ENCODE assay signal across 21 cellular contexts in the genomic region with DNA sequence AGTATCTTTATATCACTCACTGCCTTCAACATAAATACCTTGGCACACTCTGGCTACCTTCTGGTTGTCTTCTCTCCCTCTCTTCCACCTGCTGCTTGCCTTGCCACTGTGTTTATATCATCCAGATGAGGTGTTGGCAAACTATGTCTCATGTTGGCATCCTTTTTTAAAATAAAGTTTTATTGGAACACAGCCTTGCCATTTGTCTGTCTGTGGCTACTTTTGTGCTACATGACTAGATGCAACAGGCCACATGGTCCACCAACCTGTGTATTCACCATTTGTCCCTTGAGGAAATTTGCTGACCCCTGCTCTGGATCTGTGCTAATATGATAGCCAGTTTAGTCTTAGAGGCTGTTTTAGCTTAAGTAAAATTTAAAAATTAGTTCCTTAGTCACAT. TPM values are rescaled to one million over a fixed set of nuclear protein-coding genes. Genes with fewer than 3 reads are reported as not detected.
DNase-seq lines count a peak whose midpoint lies in the region; ATAC-seq, FAIRE-seq and TF ChIP-seq lines count a peak whose summit lies in the region.
"Had no signal": no experiment of that assay in that cellular context is flagged by ENCODE, and none has a peak within 500 bp of the region (broad histone marks: within the 10 kb centered on the region; RNA-seq: fewer than 3 reads in every experiment).

No MANE protein-coding gene starts in this region.

- H3K9me3 ChIP-seq in H9 (ENCODE audit: control insufficient read depth, low read depth, low read length) (no peaks in the 10 kb centered on the region), K562 (replicated peaks; ENCODE audit: control insufficient read depth, insufficient read depth, low read depth, low read length) (no peaks in the 10 kb centered on the region)

- no peak overlapping the region for H4K5ac ChIP-seq in H9 (ENCODE audit: insufficient read length, low read depth, low read length)

- no peak overlapping the region for H3K56ac ChIP-seq in H9 (ENCODE audit: insufficient read length, low read depth, low read length)

- no peak overlapping the region for H3K27ac ChIP-seq in H9 (ENCODE audit: insufficient read length, low read depth, low read length)
- H3K27ac ChIP-seq in K562 (ENCODE audit: extremely low read depth, low read depth, low read length): no peak overlapping the region
- H3K27ac ChIP-seq: BLaER1 treated with 17β-estradiol and CSF1 and Interleukin-3, amounts not matched to agents 10 nM and 100 nM; HL-60 had no signal

- no peak for TF ChIP-seq EP300 in K562 (IDR thresholded peaks at IDR 0.05; ENCODE audit: low read length)

- TF ChIP-seq CTCF in H9 (conservative IDR thresholded peaks at IDR 0.05): no peak
- no peak for TF ChIP-seq CTCF in HFFc6 (IDR thresholded peaks at IDR 0.05)
- TF ChIP-seq CTCF in K562 (IDR thresholded peaks at IDR 0.05 in 2 of 3, conservative IDR thresholded peaks at IDR 0.05 in 1 of 3; ENCODE audit: insufficient read depth in 2 of 3, low read depth in 1 of 3, low read length in 3 of 3): no peak
- no peak for TF ChIP-seq CTCF in nephron progenitor cell (IDR thresholded peaks at IDR 0.05)

- no peak overlapping the region for H4K91ac ChIP-seq in H9 (ENCODE audit: insufficient read length, low read depth, low read length)

- BruUV-seq in K562 (replicated peaks; lab: Mats Ljungman, UMichigan): no TSS peak

- no peak overlapping the region for H3K18ac ChIP-seq in H9 (ENCODE audit: insufficient read length, low read depth, low read length)

- no peak overlapping the region for H2BK120ac ChIP-seq in H9 (ENCODE audit: low read depth, low read length, poor library complexity, severe bottlenecking)

- no peak for ATAC-seq in K562
- no peak for ATAC-seq in HG03135 (IDR thresholded peaks at IDR 0.05; ENCODE audit: unreplicated experiment)
- ATAC-seq: CD8-positive, alpha-beta T cell had no signal

- no peak overlapping the region for H3T11ph ChIP-seq in H9 (ENCODE audit: low read length)

- TF ChIP-seq RAD21 in K562 (CRISPR knock-in tag; conservative IDR thresholded peaks at IDR 0.05 in 1 of 2, IDR thresholded peaks at IDR 0.05 in 1 of 2): no peak

- H2BK20ac ChIP-seq in H9 (ENCODE audit: low read depth, low read length, poor library complexity, severe bottlenecking): no peak overlapping the region

- H2BK12ac ChIP-seq in H9 (ENCODE audit: insufficient read length, low read depth, low read length): no peak overlapping the region

- H3K9me3 Mint-ChIP-seq in H9: peaks cover under 1 to 3% of the 10 kb centered on the region in 2 experiments; a peak in 2 of 5 replicates
- H3K9me3 Mint-ChIP-seq in HFFc6: no peaks in the 10 kb centered on the region
- peaks cover 15% of the 10 kb centered on the region for H3K9me3 Mint-ChIP-seq in nephron progenitor cell
- H3K9me3 Mint-ChIP-seq: CD8-positive, alpha-beta T cell had no signal

- H3K27ac Mint-ChIP-seq in H9: no peak overlapping the region
- 0 out of 2 replicates have a peak overlapping the region, but pooled peaks have one; percentile 21 for H3K27ac Mint-ChIP-seq in HFFc6
- peak overlapping the region; percentile 53 for H3K27ac Mint-ChIP-seq in nephron progenitor cell
- H3K27ac Mint-ChIP-seq: B cell; CD8-positive, alpha-beta T cell; IgD-negative memory B cell had no signal

- no peak overlapping the region for H3K4me3 Mint-ChIP-seq in H9
- H3K4me3 Mint-ChIP-seq in HFFc6: no peak overlapping the region
- H3K4me3 Mint-ChIP-seq in nephron progenitor cell: no peak overlapping the region
- H3K4me3 Mint-ChIP-seq: B cell; CD8-positive, alpha-beta T cell had no signal

- CTCF ChIA-PET in K562 (lab: Yijun Ruan, JAX; ENCODE audit: low intra/inter-chr PET ratio): no interaction called here

- peaks cover 2% of the 10 kb centered on the region for H4K20me1 ChIP-seq in H9 (ENCODE audit: control insufficient read depth, insufficient read depth, insufficient read length)
- H4K20me1 ChIP-seq in K562 (replicated peaks; ENCODE audit: control insufficient read depth, insufficient read depth, low read length): no peaks in the 10 kb centered on the region

- no peak overlapping the region for H2AFZ ChIP-seq in H9 (ENCODE audit: low read length)
- no peak overlapping the region for H2AFZ ChIP-seq in K562 (ENCODE audit: low read depth, low read length)

- no peak overlapping the region for H3K14ac ChIP-seq in H9 (ENCODE audit: insufficient read depth, low read length)

- H3K27me3 ChIP-seq in H9 (ENCODE audit: insufficient read depth, low read length) (no peaks in the 10 kb centered on the region), K562 (ENCODE audit: control insufficient read depth in 2 of 2, insufficient read depth in 2 of 2, low read length in 2 of 2) (no peaks in the 10 kb centered on the region)
- H3K27me3 ChIP-seq: BLaER1 treated with 17β-estradiol and CSF1 and Interleukin-3, amounts not matched to agents 10 nM and 100 nM had no signal

- POLR2A ChIA-PET in K562 (lab: Yijun Ruan, JAX): interaction anchor here (0.6 kb wide), 2 partner anchors 25 to 572 kb away, joined by 3 read pairs; no protein-coding TSS in a partner anchor

- H3K36me3 Mint-ChIP-seq in H9 (ENCODE audit: insufficient read depth in 1 of 3, low read depth in 3 of 3) (peaks cover 19 to 32% (median 27%) of the 10 kb centered on the region in 3 experiments), HFFc6 (ENCODE audit: low read depth) (peaks cover 29% of the 10 kb centered on the region), nephron progenitor cell (ENCODE audit: low read depth) (peaks cover 85% of the 10 kb centered on the region)

- peaks cover 51% of the 10 kb centered on the region; the same call in 2 of the 3 replicates for H3K36me3 ChIP-seq in K562 (ENCODE audit: control insufficient read depth, insufficient read depth, low read length)

- no peaks in the 10 kb centered on the region for H3K23me2 ChIP-seq in H9 (ENCODE audit: insufficient read length, low read depth, low read length, poor library complexity, severe bottlenecking)

- no peak for TF ChIP-seq POLR2A in K562 (conservative IDR thresholded peaks at IDR 0.05)

- no peak overlapping the region for H3K4me3 ChIP-seq in K562
- H3K4me3 ChIP-seq: BLaER1 treated with 17β-estradiol and CSF1 and Interleukin-3, amounts not matched to agents 10 nM and 100 nM had no signal

- H3K9ac ChIP-seq in H9 (ENCODE audit: extremely low read depth, insufficient read length, low read length): no peak overlapping the region
- H3K9ac ChIP-seq in K562 (ENCODE audit: insufficient read depth in 1 of 2, low read depth in 2 of 2, low read length in 2 of 2): no peak overlapping the region
- H3K9ac ChIP-seq: BLaER1 treated with 17β-estradiol and CSF1 and Interleukin-3, amounts not matched to agents 10 nM and 100 nM had no signal

- DNase-seq in H9 (no peak), HFFc6 (no peak), K562 (ENCODE audit: extremely low read depth in 1 of 4, low spot score in 3 of 4) (no peak), nephron progenitor cell (no peak), HT-29 (ENCODE audit: low spot score) (no peak)
- DNase-seq in stimulated activated naive CD4-positive, alpha-beta T cell (lab: John Stamatoyannopoulos, UW): no peak
- DNase-seq: Calu3; CD8-positive, alpha-beta T cell; DMS53; DND-41; EL; HCEC 1CT; KG1 had no signal

- peaks cover 3% of the 10 kb centered on the region; the same call in 1 of the 2 replicates for H3K79me2 ChIP-seq in H9 (ENCODE audit: insufficient read depth, low read length)
- peaks cover 61% of the 10 kb centered on the region for H3K79me2 ChIP-seq in K562 (ENCODE audit: control insufficient read depth, insufficient read depth, low read length)

- in situ Hi-C loops in K562 (cut with MboI): no loop called here

- no peaks in the 10 kb centered on the region for H3K9me1 ChIP-seq in K562 (ENCODE audit: control insufficient read depth, insufficient read depth, low read length)

- peaks cover 0 to under 1% of the 10 kb centered on the region in 2 experiments; a peak in 2 of 4 replicates for H3K4me1 Mint-ChIP-seq in H9
- H3K4me1 Mint-ChIP-seq in HFFc6 (ENCODE audit: low read depth): peaks cover 2% of the 10 kb centered on the region
- H3K4me1 Mint-ChIP-seq in nephron progenitor cell: no peaks in the 10 kb centered on the region

- H3K79me1 ChIP-seq in H9 (ENCODE audit: insufficient read depth, low read depth, low read length, poor library complexity, severe bottlenecking): no peaks in the 10 kb centered on the region

- FAIRE-seq in K562 (lab: Jason Lieb, UNC): no peak
- FAIRE-seq: GM12891, GM19239, HTR-8/SVneo had no signal

- H3K4ac ChIP-seq in H9 (ENCODE audit: low read depth, low read length): no peak overlapping the region

- H2BK15ac ChIP-seq in H9 (ENCODE audit: low read depth, low read length): no peak overlapping the region

- H3K23ac ChIP-seq in H9 (ENCODE audit: insufficient read length, low read depth, low read length): peak overlapping the region; percentile 95

- intact Hi-C loops in K562 (cut with micrococcal nuclease): no loop called here

- H3K4me1 ChIP-seq in H9 (ENCODE audit: insufficient read depth, low read length): no peaks in the 10 kb centered on the region
- H3K4me1 ChIP-seq in K562 (replicated peaks in 1 of 2; ENCODE audit: control insufficient read depth in 2 of 2, insufficient read depth in 2 of 2, low read length in 2 of 2): no peaks in the 10 kb centered on the region

- no peaks in the 10 kb centered on the region for H3K27me3 Mint-ChIP-seq in H9 (ENCODE audit: low read depth)
- H3K27me3 Mint-ChIP-seq in HFFc6 (ENCODE audit: insufficient read depth): no peaks in the 10 kb centered on the region; the same call in 1 of the 2 replicates
- no peaks in the 10 kb centered on the region for H3K27me3 Mint-ChIP-seq in nephron progenitor cell (ENCODE audit: low read depth, poor library complexity)
- H3K27me3 Mint-ChIP-seq: B cell, IgD-negative memory B cell had no signal

- no peak overlapping the region for H4K8ac ChIP-seq in H9 (replicated peaks; ENCODE audit: insufficient read length, low read depth, low read length)

- H2BK5ac ChIP-seq in H9 (ENCODE audit: insufficient read length, low read length): no peak overlapping the region

- no peak overlapping the region for H2AK5ac ChIP-seq in H9 (ENCODE audit: insufficient read length, low read length)

- H3K4me2 ChIP-seq in H9 (ENCODE audit: insufficient read depth, insufficient read length, low read length) (no peak overlapping the region), K562 (ENCODE audit: insufficient read depth, low read length) (no peak overlapping the region)
- H3K4me2 ChIP-seq: BLaER1 treated with 17β-estradiol and CSF1 and Interleukin-3, amounts not matched to agents 10 nM and 100 nM had no signal

RNA-seq across cellular contexts. Expression of a gene that starts 36.8 kb away (rescaled TPM):
- 25.8 and 33.3 TPM in 2 replicates for total RNA-seq in H9 (2021)
- total RNA-seq in HFFc6 (2021; fragmentation: NEBNext Ultra II Directional; extraction: Animal tissue kit (Norgen Biotek cat#: 25700)): 10 to 100 TPM; 19.4 to 28.1 (median 27.0) TPM
- 40.8 and 58.4 TPM in 2 replicates for total RNA-seq in K562 (2011; cell fraction: chromatin; rRNA removed; ENCODE audit: low replicate concordance)
- 30.5 and 46.5 TPM in 2 replicates for total RNA-seq in K562 (2011; cell fraction: nucleolus; rRNA removed)
- 75.9 and 147 TPM in 2 replicates for total RNA-seq in K562 (2011; cell fraction: nucleoplasm; rRNA removed)
- 18.4 and 18.8 TPM in 2 replicates for total RNA-seq in K562 (2014; rRNA removed)
- total RNA-seq in K562 (2014; rRNA removed; fragmentation: Illumina TruSeq; extraction: Trizol): 32.2 and 34.1 TPM in 2 replicates
- total RNA-seq in K562 (2015; rRNA removed; fragmentation: Illumina TruSeq; extraction: Trizol): 29.0 and 32.7 TPM in 2 replicates
- 19.5 and 20.8 TPM in 2 replicates for total RNA-seq in K562 (2021)
- 8.7 and 19.0 TPM in 2 replicates for polyA plus RNA-seq in K562 (2011; rRNA removed)
- 3.3 and 7.0 TPM in 2 replicates for polyA plus RNA-seq in K562 (2011; cell fraction: cytosol; rRNA removed)
- 9.8 and 17.2 TPM in 2 replicates for polyA plus RNA-seq in K562 (2011; cell fraction: nucleus; rRNA removed)
- polyA plus RNA-seq in K562 (2012): 28.6 and 33.8 TPM in 2 replicates
- 50.4 and 68.6 TPM in 2 replicates for polyA plus RNA-seq in K562 (2014; fragmentation: Illumina TruSeq; extraction: Trizol)
- polyA plus RNA-seq in K562 (2014; fragmentation: Nextera tagmentation; extraction: Ambion mirVana): 10 to 100 TPM; 52.8 to 54.2 TPM
- polyA plus RNA-seq in K562 (2014; rRNA removed): 36.6 and 43.6 TPM in 2 replicates
- polyA minus RNA-seq in K562 (2011; rRNA and poly(A)+ RNA removed): 11.7 and 16.7 TPM in 2 replicates
- polyA minus RNA-seq in K562 (2011; cell fraction: cytosol; rRNA and poly(A)+ RNA removed): 14.0 and 17.5 TPM in 2 replicates
- polyA minus RNA-seq in K562 (2011; cell fraction: nucleus; rRNA and poly(A)+ RNA removed): 13.0 and 20.9 TPM in 2 replicates
- total RNA-seq in HT-29 (2014; rRNA removed; shearing (Covaris generic)): 11.1 and 18.5 TPM in 2 replicates

Comparison
In these comparisons a context has a peak if more than half of its experiments do, and no peak if none do; other contexts are left out.
1. H3K27ac Mint-ChIP-seq: peak in HFFc6 (single experiment) and nephron progenitor cell (single experiment); none in H9 (0 of 3).